ENCODE assay signal across 8 cellular contexts in the genomic region with DNA sequence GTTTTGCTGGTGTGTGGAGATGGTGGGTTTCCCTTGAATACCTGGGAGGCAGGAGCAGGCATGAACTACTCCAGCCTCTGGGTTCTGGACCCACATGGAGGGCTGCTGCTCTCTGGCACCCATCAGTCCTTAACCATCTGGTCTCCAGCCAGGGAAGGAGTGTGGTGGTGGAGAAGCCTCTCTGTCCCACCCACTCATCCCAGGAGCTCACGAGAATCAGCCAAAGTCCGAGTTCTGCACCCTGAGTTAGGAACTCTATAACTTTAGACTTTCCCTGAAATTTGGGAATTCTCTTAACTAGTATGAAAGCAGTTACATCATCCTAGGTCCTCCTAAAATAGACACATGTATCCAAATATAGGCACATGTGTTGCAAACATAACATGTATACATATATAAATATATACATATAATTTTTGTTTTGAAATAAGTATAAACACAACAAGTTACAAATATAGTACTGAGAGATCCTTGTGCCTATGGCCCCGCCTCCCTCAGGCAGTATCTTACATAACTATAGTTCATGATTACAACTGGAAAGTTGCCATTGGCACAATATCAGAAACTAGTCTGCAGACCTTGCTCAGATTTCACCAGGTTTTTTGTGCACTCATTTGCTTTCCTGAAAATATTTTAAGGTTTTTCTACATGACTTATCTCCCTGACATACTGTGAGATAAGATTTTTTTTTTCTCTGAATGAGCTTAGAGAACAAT. TPM values are rescaled to one million over a fixed set of nuclear protein-coding genes. Genes with fewer than 3 reads are reported as not detected.
DNase-seq lines count a peak whose midpoint lies in the region; ATAC-seq and TF ChIP-seq lines count a peak whose summit lies in the region.
"Not testable (repeated sequence)": the region's sequence is repeated elsewhere in the genome, so short reads cannot be mapped to it uniquely, and the experiment has no call there.
"Had no signal": no experiment of that assay in that cellular context is flagged by ENCODE, and none has a peak within 500 bp of the region (broad histone marks: within the 10 kb centered on the region; RNA-seq: fewer than 3 reads in every experiment).

No MANE protein-coding gene starts in this region.

- not testable (repeated sequence) for H3K4me1 ChIP-seq in RWPE2 (ENCODE audit: insufficient read depth, poor library complexity, severe bottlenecking); left lung; mucosa of descending colon (ENCODE audit: low read depth); upper lobe of right lung

- not testable (repeated sequence) for H3K36me3 ChIP-seq in RWPE2 (ENCODE audit: low read depth); left lung; mucosa of descending colon (ENCODE audit: low read depth); upper lobe of right lung

- TF ChIP-seq CTCF in RWPE2 (IDR thresholded peaks at IDR 0.05; ENCODE audit: poor library complexity, severe bottlenecking); left lung (IDR thresholded peaks at IDR 0.05); mucosa of descending colon (IDR thresholded peaks at IDR 0.05); upper lobe of right lung (IDR thresholded peaks at IDR 0.05): not testable (repeated sequence)

- peak; percentile 51; the same call in 2 of the 3 replicates for ATAC-seq in RWPE2 (ENCODE audit: low read depth)
- ATAC-seq in Right ventricle myocardium inferior = peak; percentile 52
- peak; percentile 84 for ATAC-seq in left ventricle myocardium superior
- peak; percentile 41 for ATAC-seq in left lung
- ATAC-seq in mucosa of descending colon = peak; percentile 44
- peak; percentile 60 for ATAC-seq in upper lobe of right lung

- not testable (repeated sequence) for H3K27me3 ChIP-seq in RWPE2 (ENCODE audit: insufficient read depth, poor library complexity, severe bottlenecking); left lung; upper lobe of right lung

- not testable (repeated sequence) for H3K9me3 ChIP-seq in RWPE2 (ENCODE audit: severe bottlenecking); left lung; mucosa of descending colon; upper lobe of right lung

- not testable (repeated sequence) for H3K4me3 ChIP-seq in RWPE2 (ENCODE audit: severe bottlenecking); left lung; mucosa of descending colon; upper lobe of right lung

- not testable (repeated sequence) for DNase-seq in RWPE2 (ENCODE audit: low spot score); Right ventricle myocardium inferior (ENCODE audit: missing footprints); left ventricle myocardium superior; left lung; mucosa of descending colon; upper lobe of right lung

- intact Hi-C loops in Right ventricle myocardium inferior (cut with DNase I); left ventricle myocardium superior (cut with micrococcal nuclease); left lung (cut with DNase I); mucosa of descending colon (cut with DNase I, micrococcal nuclease); upper lobe of right lung (cut with DNase I): not testable (repeated sequence)

- H3K27ac ChIP-seq in RWPE2 (ENCODE audit: poor library complexity, severe bottlenecking); left lung; upper lobe of right lung: not testable (repeated sequence)

RNA-seq across cellular contexts. Expression of a gene that starts 5.3 kb away (rescaled TPM):
- 2.0 TPM for total RNA-seq in Right ventricle myocardium inferior
- 1.7 TPM for total RNA-seq in left ventricle myocardium superior
- total RNA-seq in left lung = 1 to 10 TPM; 1.2 to 4.4 TPM
- total RNA-seq in mucosa of descending colon = 1 to 10 TPM in 2 of 3 donors, not detected in 1; 2.7 to 5.0 TPM
- total RNA-seq in upper lobe of right lung = 2.4 TPM
- total RNA-seq: CD4-positive, CD25-positive, alpha-beta regulatory T cell; H1 had no signal
